ENCODE assay signal across 7 cellular contexts in genomic region chr9:104890433-104890770, GRCh38.
"Had no signal": no experiment of that assay in that cellular context is flagged by ENCODE, and none has a peak within 500 bp of the region (broad histone marks: within the 10 kb centered on the region; RNA-seq: fewer than 3 reads in every experiment).

No MANE protein-coding gene starts in this region.

- ATAC-seq: GM23338, K562 had no signal

- FAIRE-seq: H1, H54, K562 had no signal

- H3K4me3 ChIP-seq: GM23338, K562 had no signal

- H3K4me2 ChIP-seq: GM23338 had no signal

- DNase-seq: H9, HCEC 1CT, IMR-90 had no signal
